In the genomic region with DNA sequence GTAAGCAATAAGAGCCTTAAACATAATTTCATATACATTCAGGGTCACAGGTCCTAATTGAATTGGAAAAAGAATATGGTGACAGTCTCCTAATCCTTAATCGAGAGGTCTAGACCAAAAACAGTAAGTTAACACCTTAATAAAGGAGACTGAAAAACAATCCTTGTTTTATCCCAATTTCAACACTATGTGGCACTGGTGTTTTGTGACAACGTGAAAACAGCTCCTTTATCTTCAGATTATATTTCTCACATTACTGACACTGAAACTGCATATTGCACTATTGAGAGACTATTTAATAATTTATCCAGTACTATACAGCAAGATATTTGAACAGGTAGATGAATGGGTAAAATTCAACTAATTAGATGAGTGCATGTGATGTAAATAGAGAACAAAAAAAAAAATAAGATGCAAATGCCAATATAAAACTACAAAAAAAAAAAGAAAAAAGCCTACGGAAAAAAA, we compare ENCODE assay signal across 7 cellular contexts. TPM values are rescaled to one million over a fixed set of nuclear protein-coding genes. Genes with fewer than 3 reads are reported as not detected.
A peak's percentile ranks its signal among the peaks of the same experiment; 100 is the strongest.
DNase-seq lines count a peak whose midpoint lies in the region; ATAC-seq and TF ChIP-seq lines count a peak whose summit lies in the region.

No MANE protein-coding gene starts in this region.

- no peak overlapping the region for H3K4me3 Mint-ChIP-seq in activated naive CD8-positive, alpha-beta T cell treated with anti-CD3 and anti-CD28 coated beads, Interleukin-2, amount 50 U/mL, for 24 hours
- H3K4me3 Mint-ChIP-seq in T-helper 2 cell treated with Interferon-gamma antibody and Interleukin-4, amounts not matched to agents 5 μg/mL and 100 μg/mL, for 36 hours = no peak overlapping the region

- intact Hi-C loops in transverse colon (cut with DNase I; ENCODE audit: low total_unique reads) = no loop called here

- H3K4me3 ChIP-seq in LNCaP clone FGC (ENCODE audit: low read depth, low read length) (no peak overlapping the region), hepatocyte (no peak overlapping the region), transverse colon (no peak overlapping the region)

- H3K4me1 ChIP-seq in hepatocyte (ENCODE audit: insufficient read depth) = peaks cover 20% of the 10 kb centered on the region
- H3K4me1 ChIP-seq in transverse colon = no peaks in the 10 kb centered on the region

- no peak overlapping the region for H2AFZ ChIP-seq in hepatocyte

- H3K79me2 ChIP-seq in hepatocyte = peaks cover 52% of the 10 kb centered on the region

- in situ Hi-C loops in transverse colon (cut with MboI; ENCODE audit: low pct_ligation_motif_present in 1 of 4, low pct_unique_long_range_greater_than_20kb in 1 of 4, low sequenced_read_pairs in 3 of 4) = loop anchor here in 1 of 4 donors (25.0 kb wide), 1 partner anchor 526 kb away; a partner anchor contains a TSS

- peak; percentile 54 for ATAC-seq in activated naive CD8-positive, alpha-beta T cell treated with anti-CD3 and anti-CD28 coated beads, Interleukin-2, amount 50 U/mL, for 24 hours

- H3K9me3 ChIP-seq in hepatocyte (ENCODE audit: low read depth) = peaks cover 4% of the 10 kb centered on the region
- no peaks in the 10 kb centered on the region for H3K9me3 ChIP-seq in transverse colon

- H3K4me1 Mint-ChIP-seq in activated naive CD8-positive, alpha-beta T cell treated with anti-CD3 and anti-CD28 coated beads, Interleukin-2, amount 50 U/mL, for 24 hours = peaks cover 24% of the 10 kb centered on the region
- peaks cover 15% of the 10 kb centered on the region for H3K4me1 Mint-ChIP-seq in T-helper 2 cell treated with Interferon-gamma antibody and Interleukin-4, amounts not matched to agents 5 μg/mL and 100 μg/mL, for 36 hours (ENCODE audit: low read depth)

- TF ChIP-seq CTCF in LNCaP clone FGC (IDR thresholded peaks at IDR 0.05; ENCODE audit: control insufficient read depth, extremely low read depth, insufficient read depth) (peak; percentile 72), hepatocyte (IDR thresholded peaks at IDR 0.05; ENCODE audit: poor library complexity) (peak; percentile 51), transverse colon (IDR thresholded peaks at IDR 0.05) (peak; percentile 38 to 46 (median 41))

- H3K27ac ChIP-seq in hepatocyte (no peak overlapping the region), transverse colon (no peak overlapping the region)

- DNase-seq in GF-D8 (lab: John Stamatoyannopoulos, UW) (peak; percentile 26), LNCaP clone FGC (ENCODE audit: low read depth) (no peak), hepatocyte (ENCODE audit: low spot score) (no peak), transverse colon (no peak)
- no peak for DNase-seq in activated naive CD8-positive, alpha-beta T cell treated with anti-CD3 and anti-CD28 coated beads, Interleukin-2, amount 50 U/mL, for 24 hours
- DNase-seq in T-helper 2 cell treated with Interferon-gamma antibody and Interleukin-4, amounts not matched to agents 5 μg/mL and 100 μg/mL, for 36 hours (ENCODE audit: low spot score) = no peak
- DNase-seq in activated naive CD4-positive, alpha-beta T cell treated with Interleukin-2 at 50 U/mL for 16 hours = no peak

- H3K9me2 ChIP-seq in hepatocyte (replicated peaks; ENCODE audit: insufficient read depth) = no peaks in the 10 kb centered on the region

- WGBS in hepatocyte (ENCODE audit: low lambda C conversion rate, missing lambda C conversion rate) = 67% methylated on average over 3 of the region's 3 CpGs
- WGBS in transverse colon (ENCODE audit: low coverage in 1 of 2), 2 donors = 53 to 59% methylated on average over 3 of the region's 3 CpGs

- H3K27me3 ChIP-seq in hepatocyte = no peaks in the 10 kb centered on the region
- no peaks in the 10 kb centered on the region for H3K27me3 ChIP-seq in transverse colon

- peaks cover 41% of the 10 kb centered on the region for H3K36me3 Mint-ChIP-seq in activated naive CD8-positive, alpha-beta T cell treated with anti-CD3 and anti-CD28 coated beads, Interleukin-2, amount 50 U/mL, for 24 hours (ENCODE audit: low read depth)
- H3K36me3 Mint-ChIP-seq in T-helper 2 cell treated with Interferon-gamma antibody and Interleukin-4, amounts not matched to agents 5 μg/mL and 100 μg/mL, for 36 hours (ENCODE audit: low read depth) = peaks cover 30% of the 10 kb centered on the region

- TF ChIP-seq POLR2A in transverse colon (IDR thresholded peaks at IDR 0.05) = no peak

- TF ChIP-seq EP300 in transverse colon (IDR thresholded peaks at IDR 0.05; ENCODE audit: low read depth) = no peak

- H3K27ac Mint-ChIP-seq in activated naive CD8-positive, alpha-beta T cell treated with anti-CD3 and anti-CD28 coated beads, Interleukin-2, amount 50 U/mL, for 24 hours = no peak overlapping the region
- no peak overlapping the region for H3K27ac Mint-ChIP-seq in T-helper 2 cell treated with Interferon-gamma antibody and Interleukin-4, amounts not matched to agents 5 μg/mL and 100 μg/mL, for 36 hours

- H3K36me3 ChIP-seq in hepatocyte (replicated peaks; ENCODE audit: insufficient read depth, low read depth) = no peaks in the 10 kb centered on the region
- H3K36me3 ChIP-seq in transverse colon = peaks cover 0 to 20% (median under 1%) of the 10 kb centered on the region in 4 donors

- H4K20me1 ChIP-seq in hepatocyte (ENCODE audit: insufficient read depth, poor library complexity, severe bottlenecking) = peaks cover 22% of the 10 kb centered on the region

- no peaks in the 10 kb centered on the region for H3K9me3 Mint-ChIP-seq in activated naive CD8-positive, alpha-beta T cell treated with anti-CD3 and anti-CD28 coated beads, Interleukin-2, amount 50 U/mL, for 24 hours
- peaks cover 4% of the 10 kb centered on the region for H3K9me3 Mint-ChIP-seq in T-helper 2 cell treated with Interferon-gamma antibody and Interleukin-4, amounts not matched to agents 5 μg/mL and 100 μg/mL, for 36 hours

- H3K4me2 ChIP-seq in hepatocyte = no peak overlapping the region

- H3K27me3 Mint-ChIP-seq in activated naive CD8-positive, alpha-beta T cell treated with anti-CD3 and anti-CD28 coated beads, Interleukin-2, amount 50 U/mL, for 24 hours = no peaks in the 10 kb centered on the region
- H3K27me3 Mint-ChIP-seq in T-helper 2 cell treated with Interferon-gamma antibody and Interleukin-4, amounts not matched to agents 5 μg/mL and 100 μg/mL, for 36 hours (ENCODE audit: low read depth) = no peaks in the 10 kb centered on the region

RNA-seq across cellular contexts. Expression of a gene that starts 34.1 kb away (rescaled TPM):
- total RNA-seq in hepatocyte = 53.0 and 57.8 TPM in 2 replicates
- 27.5 and 31.6 TPM in 2 replicates for polyA plus RNA-seq in hepatocyte
- total RNA-seq in transverse colon = 10 to 100 TPM; 11.9 to 82.7 (median 31.2) TPM
